In genomic region chr9:104740596-104740995, GRCh38 we compare ENCODE assay signal across 21 cellular contexts. TPM values are rescaled to one million over a fixed set of nuclear protein-coding genes. Genes with fewer than 3 reads are reported as not detected.
DNase-seq lines count a peak whose midpoint lies in the region; ATAC-seq and TF ChIP-seq lines count a peak whose summit lies in the region.
"Had no signal": no experiment of that assay in that cellular context is flagged by ENCODE, and none has a peak within 500 bp of the region (broad histone marks: within the 10 kb centered on the region; RNA-seq: fewer than 3 reads in every experiment).

No MANE protein-coding gene starts in this region.

- H4K8ac ChIP-seq in IMR-90 (ENCODE audit: low read depth in 2 of 2, low read length in 2 of 2) = no peak overlapping the region

- H2BK15ac ChIP-seq in IMR-90 (ENCODE audit: low read depth, low read length) = no peak overlapping the region

- H3K23ac ChIP-seq in IMR-90 (ENCODE audit: low read depth, low read length) = no peak overlapping the region

- no peaks in the 10 kb centered on the region for H3K79me1 ChIP-seq in IMR-90 (ENCODE audit: low read depth in 1 of 2, low read length in 2 of 2)

- no peaks in the 10 kb centered on the region for H3K36me3 ChIP-seq in IMR-90 (ENCODE audit: control insufficient read depth, insufficient read depth, low read length)
- H3K36me3 ChIP-seq: heart left ventricle had no signal

- no peak overlapping the region for H4K5ac ChIP-seq in IMR-90 (ENCODE audit: low read depth, low read length)

- H2AK5ac ChIP-seq in IMR-90 (ENCODE audit: low read depth, low read length) = no peak overlapping the region

- intact Hi-C loops in IMR-90 (cut with micrococcal nuclease) = no loop called here

- peak overlapping the region; percentile 39 for H2BK5ac ChIP-seq in IMR-90 (ENCODE audit: low read depth, low read length, poor library complexity, severe bottlenecking)

- dilution Hi-C loops in IMR-90 (cut with HindIII; ENCODE audit: low sequenced_read_pairs, unreplicated experiment) = no loop called here

- H2BK20ac ChIP-seq in IMR-90 (ENCODE audit: low read depth, low read length) = no peak overlapping the region

- H2AK9ac ChIP-seq in IMR-90 (replicated peaks; ENCODE audit: low read depth, low read length, poor library complexity) = no peak overlapping the region

- no peaks in the 10 kb centered on the region for H3K9me1 ChIP-seq in IMR-90 (ENCODE audit: insufficient read depth, low read length)

- POLR2A ChIA-PET in IMR-90 (lab: Charles Lee; ENCODE audit: unreplicated experiment) = no interaction called here

- no peak for TF ChIP-seq CTCF in IMR-90 (conservative IDR thresholded peaks at IDR 0.05; ENCODE audit: low read depth, low read length)

- no peak overlapping the region for H3K14ac ChIP-seq in IMR-90 (replicated peaks; ENCODE audit: low read depth, low read length)

- no peak overlapping the region for H4K91ac ChIP-seq in IMR-90 (ENCODE audit: insufficient read depth, low read depth, low read length)

- DNase-seq in AG20443 (ENCODE audit: low spot score) (peak; percentile 52), IMR-90 (peak; percentile 64), amniotic epithelial cell (ENCODE audit: low read depth) (peak; percentile 36), hepatic stellate cell (ENCODE audit: low spot score) (peak; percentile 44)
- DNase-seq: activated CD4-positive, alpha-beta T cell treated with anti-CD3 and anti-CD28 coated beads for 4 hours; activated T-cell treated with anti-CD3 and anti-CD28 coated beads, Interleukin-2, amount 50 U/mL, for 48 hours; effector memory CD4-positive, alpha-beta T cell; GDM1; heart left ventricle; natural killer cell; NCI-H2171; right cardiac atrium; stimulated activated CD4-positive, alpha-beta T cell treated with anti-CD3 and anti-CD28 coated beads, Interleukin-4, amount 100 ng/mL, for 4 hours; stimulated activated naive B cell treated with anti-CD40 and anti-IgM and Interleukin-4, amounts not matched to agents 10 μg/mL and 1 μg/mL and 100 μg/mL, for 72 hours had no signal

- no peak overlapping the region for H3K4me2 ChIP-seq in IMR-90 (ENCODE audit: low read depth, low read length)

- TF ChIP-seq RAD21 in IMR-90 (IDR thresholded peaks at IDR 0.05; ENCODE audit: low read length) = no peak

- BruUV-seq in IMR-90 (replicated peaks; lab: Mats Ljungman, UMichigan) = no TSS peak

- H3K9ac ChIP-seq in IMR-90 (ENCODE audit: low read depth, low read length) = no peak overlapping the region

- ATAC-seq in IMR-90 (ENCODE audit: low read depth) (peak; percentile 68), HG02852 (IDR thresholded peaks at IDR 0.05; ENCODE audit: unreplicated experiment) (no peak), HG02973 (IDR thresholded peaks at IDR 0.05; ENCODE audit: unreplicated experiment) (no peak), HG02870 (IDR thresholded peaks at IDR 0.05; ENCODE audit: unreplicated experiment) (no peak), GM19023 (IDR thresholded peaks at IDR 0.05; ENCODE audit: unreplicated experiment) (no peak)
- ATAC-seq: heart left ventricle; left lobe of liver; natural killer cell; right cardiac atrium; stimulated activated naive B cell treated with anti-CD40 and anti-IgM and Interleukin-4, amounts not matched to agents 10 μg/mL and 1 μg/mL and 100 μg/mL, for 72 hours had no signal

- CTCF ChIA-PET in IMR-90 (lab: Yijun Ruan, JAX) = no interaction called here

- TF ChIP-seq POLR2A in IMR-90 (IDR thresholded peaks at IDR 0.05; ENCODE audit: low read depth, low read length) = no peak

- no peaks in the 10 kb centered on the region for H3K27me3 ChIP-seq in IMR-90 (ENCODE audit: control insufficient read depth, insufficient read depth, low read length)
- H3K27me3 ChIP-seq: heart left ventricle had no signal

- H2AFZ ChIP-seq in IMR-90 (replicated peaks; ENCODE audit: low read length, poor library complexity) = no peak overlapping the region

- H4K20me1 ChIP-seq in IMR-90 (ENCODE audit: insufficient read depth, low read length) = no peaks in the 10 kb centered on the region

- H3K18ac ChIP-seq in IMR-90 (ENCODE audit: low read depth, low read length) = no peak overlapping the region

- no CpG with 5 or more reads among the region's 1 CpG for WGBS in IMR-90 (ENCODE audit: extremely low coverage in 2 of 2, insufficient read length in 1 of 2), 2 experiments

- no peak overlapping the region for H3K56ac ChIP-seq in IMR-90 (ENCODE audit: extremely low read depth, insufficient read depth, low read length)

- no peaks in the 10 kb centered on the region for H3K9me3 ChIP-seq in IMR-90 (ENCODE audit: control insufficient read depth, insufficient read depth, low read length)
- H3K9me3 ChIP-seq: heart left ventricle had no signal

- H3K27ac ChIP-seq in IMR-90 (ENCODE audit: insufficient read depth, low read length) = no peak overlapping the region
- H3K27ac ChIP-seq: C4-2B, heart left ventricle had no signal

- no peak overlapping the region; the same call in 1 of the 2 replicates for H3K4ac ChIP-seq in IMR-90 (ENCODE audit: low read depth, low read length)

- in situ Hi-C loops in IMR-90 (cut with MboI; ENCODE audit: low sequenced_read_pairs) = no loop called here

- H3K4me3 ChIP-seq in IMR-90 (ENCODE audit: insufficient read depth, low read depth, low read length) = no peak overlapping the region
- H3K4me3 ChIP-seq: heart left ventricle had no signal

- no peak overlapping the region for H2BK120ac ChIP-seq in IMR-90 (ENCODE audit: low read depth, low read length)

- H3K4me1 ChIP-seq in IMR-90 (ENCODE audit: control insufficient read depth, insufficient read depth, low read length) = no peaks in the 10 kb centered on the region
- H3K4me1 ChIP-seq: heart left ventricle had no signal

TF ChIP-seq in IMR-90, 13 proteins besides CTCF, POLR2A, EP300 and RAD21:
- TF ChIP-seq, protein P1, sequence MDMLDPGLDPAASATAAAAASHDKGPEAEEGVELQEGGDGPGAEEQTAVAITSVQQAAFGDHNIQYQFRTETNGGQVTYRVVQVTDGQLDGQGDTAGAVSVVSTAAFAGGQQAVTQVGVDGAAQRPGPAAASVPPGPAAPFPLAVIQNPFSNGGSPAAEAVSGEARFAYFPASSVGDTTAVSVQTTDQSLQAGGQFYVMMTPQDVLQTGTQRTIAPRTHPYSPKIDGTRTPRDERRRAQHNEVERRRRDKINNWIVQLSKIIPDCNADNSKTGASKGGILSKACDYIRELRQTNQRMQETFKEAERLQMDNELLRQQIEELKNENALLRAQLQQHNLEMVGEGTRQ (IDR thresholded peaks at IDR 0.05; ENCODE audit: low read depth, low read length) = no peak
- TF ChIP-seq RFX5 (IDR thresholded peaks at IDR 0.05; ENCODE audit: low read depth, low read length) (no peak), FOS (IDR thresholded peaks at IDR 0.05; ENCODE audit: low read depth, low read length) (no peak), RCOR1 (IDR thresholded peaks at IDR 0.05; ENCODE audit: insufficient replicate concordance, low read length) (no peak), NFE2L2 (IDR thresholded peaks at IDR 0.05; ENCODE audit: low read depth, low read length) (no peak), MAFK (IDR thresholded peaks at IDR 0.05; ENCODE audit: low read depth, low read length) (no peak), BHLHE40 (IDR thresholded peaks at IDR 0.05; ENCODE audit: low read depth, low read length) (no peak), CHD1 (IDR thresholded peaks at IDR 0.05; ENCODE audit: low read depth, low read length) (no peak), MXI1 (IDR thresholded peaks at IDR 0.05; ENCODE audit: borderline replicate concordance, low read depth, low read length) (no peak), SMC3 (IDR thresholded peaks at IDR 0.05; ENCODE audit: low read depth, low read length) (no peak)

RNA-seq across cellular contexts. Expression of gene NIPSNAP3A, which starts 6.9 kb away (rescaled TPM):
- total RNA-seq in IMR-90 (2012; rRNA removed) = 32.1 and 40.0 TPM in 2 replicates
- 16.2 and 21.4 TPM in 2 replicates for polyA plus RNA-seq in IMR-90 (2012; rRNA removed)
- polyA plus RNA-seq in IMR-90 (2012; cell fraction: cytosol; rRNA removed) = 5.9 and 6.7 TPM in 2 replicates
- 2.1 and 13.4 TPM in 2 replicates for polyA plus RNA-seq in IMR-90 (2012; cell fraction: nucleus; rRNA removed; ENCODE audit: low replicate concordance)

RNA-seq across cellular contexts. Expression of gene NIPSNAP3B, which starts 23.3 kb away (rescaled TPM):
- 0.18 and 0.28 TPM in 2 replicates for total RNA-seq in IMR-90 (2012; rRNA removed)
- polyA plus RNA-seq in IMR-90 (2012; rRNA removed) = 0.24 and 0.33 TPM in 2 replicates
- polyA plus RNA-seq in IMR-90 (2012; cell fraction: cytosol; rRNA removed) = 0.03 and 0.10 TPM in 2 replicates
- polyA plus RNA-seq in IMR-90 (2012; cell fraction: nucleus; rRNA removed; ENCODE audit: low replicate concordance) = 0.23 and 1.1 TPM in 2 replicates

RNA-seq across cellular contexts. Expression of gene OR13D1, which starts 46.3 kb away (rescaled TPM):
- total RNA-seq in IMR-90 (2012; rRNA removed) = not detected in 2 replicates
- not detected in 2 replicates for polyA plus RNA-seq in IMR-90 (2012; rRNA removed)
- polyA plus RNA-seq in IMR-90 (2012; cell fraction: cytosol; rRNA removed) = not detected in 2 replicates
- polyA plus RNA-seq in IMR-90 (2012; cell fraction: nucleus; rRNA removed; ENCODE audit: low replicate concordance) = not detected in 2 replicates
- total RNA-seq: aorta, heart left ventricle, left lobe of liver, natural killer cell, right cardiac atrium had no signal
- polyA plus RNA-seq: aorta, heart left ventricle, right cardiac atrium had no signal
